ENCODE assay signal across 9 cellular contexts in the genomic region with DNA sequence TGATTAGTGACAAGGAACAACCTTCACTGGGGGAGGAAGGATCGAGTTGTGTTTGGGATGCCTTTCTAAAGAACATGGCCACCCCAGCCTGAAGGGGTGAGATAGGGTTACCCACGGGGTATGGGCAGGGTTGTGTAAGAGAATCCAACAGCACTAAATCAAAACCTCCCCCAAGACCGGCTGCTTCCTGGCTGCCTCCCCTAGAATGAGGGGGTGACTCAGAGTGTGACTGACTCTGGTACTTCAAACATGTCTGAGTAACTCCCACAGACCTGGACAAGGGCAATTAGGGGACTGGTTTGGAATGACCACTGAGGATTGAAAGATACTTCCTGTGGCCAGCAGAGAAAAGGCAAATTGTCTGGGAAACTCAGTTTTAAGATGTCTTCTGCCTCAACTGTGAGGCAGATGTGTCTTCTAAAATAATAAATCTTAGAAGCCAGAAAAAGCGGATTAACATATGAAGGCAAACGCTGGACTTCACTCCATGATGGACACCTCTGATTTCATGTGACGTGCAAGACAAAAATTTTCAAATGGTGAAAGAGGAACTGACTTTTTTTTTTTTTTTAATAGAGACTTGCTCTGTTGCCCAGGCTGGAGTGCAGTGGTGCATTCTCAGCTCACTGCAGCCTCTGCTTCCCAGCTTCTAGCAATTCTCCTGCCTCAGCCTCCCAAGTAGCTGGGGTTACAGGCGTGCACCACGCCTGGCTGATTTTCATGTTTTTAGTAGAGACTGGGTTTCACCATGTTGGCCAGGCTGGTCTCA. TPM values are rescaled to one million over a fixed set of nuclear protein-coding genes. Genes with fewer than 3 reads are reported as not detected.
DNase-seq lines count a peak whose midpoint lies in the region; ATAC-seq and TF ChIP-seq lines count a peak whose summit lies in the region.
"Had no signal": no experiment of that assay in that cellular context is flagged by ENCODE, and none has a peak within 500 bp of the region (broad histone marks: within the 10 kb centered on the region; RNA-seq: fewer than 3 reads in every experiment).

No MANE protein-coding gene starts in this region.

- TF ChIP-seq CTCF in AG10803 (conservative IDR thresholded peaks at IDR 0.05; ENCODE audit: low read length) (no peak), Caco-2 (IDR thresholded peaks at IDR 0.05; ENCODE audit: insufficient read depth in 1 of 2, low read depth in 1 of 2, low read length in 1 of 2, severe bottlenecking in 1 of 2, unreplicated experiment in 1 of 2) (no peak)

- H3K27ac Mint-ChIP-seq in Caco-2 (ENCODE audit: unreplicated experiment), result no peak overlapping the region

- BruUV-seq in Caco-2 (replicated peaks; lab: Mats Ljungman, UMichigan), result no TSS peak

- ATAC-seq in GM21723 (IDR thresholded peaks at IDR 0.05; ENCODE audit: unreplicated experiment), result peak; percentile 50

- no peaks in the 10 kb centered on the region for H3K9me3 ChIP-seq in Caco-2
- H3K9me3 ChIP-seq: tibial artery had no signal

- intact Hi-C loops in Caco-2 (cut with micrococcal nuclease; ENCODE audit: unreplicated experiment), result no loop called here

- H3K36me3 ChIP-seq in Caco-2 (ENCODE audit: control insufficient read depth, insufficient read depth, low read length), result no peaks in the 10 kb centered on the region; the same call in 1 of the 2 replicates
- H3K36me3 ChIP-seq: tibial artery had no signal

- H3K36me3 Mint-ChIP-seq in Caco-2 (ENCODE audit: insufficient read depth, unreplicated experiment), result no peaks in the 10 kb centered on the region

- H3K27me3 ChIP-seq in Caco-2 (replicated peaks; ENCODE audit: control insufficient read depth, insufficient read depth, low read length), result no peaks in the 10 kb centered on the region
- H3K27me3 ChIP-seq: tibial artery had no signal

- no peaks in the 10 kb centered on the region for H3K27me3 Mint-ChIP-seq in Caco-2 (ENCODE audit: insufficient read depth, unreplicated experiment)

- POLR2A ChIA-PET in Caco-2 (lab: Charles Lee), result no interaction called here

- H3K4me3 ChIP-seq in AG10803 (ENCODE audit: low read length) (no peak overlapping the region), Caco-2 (ENCODE audit: low read depth, low read length) (no peak overlapping the region)
- H3K4me3 ChIP-seq: tibial artery had no signal

- no peaks in the 10 kb centered on the region for H3K9me3 Mint-ChIP-seq in Caco-2 (ENCODE audit: unreplicated experiment)

- CTCF ChIA-PET in Caco-2 (lab: Charles Lee), result no interaction called here

- no peak overlapping the region for H3K4me3 Mint-ChIP-seq in Caco-2 (ENCODE audit: unreplicated experiment)

- H3K4me1 Mint-ChIP-seq in Caco-2 (ENCODE audit: low read depth, unreplicated experiment), result peaks cover 26% of the 10 kb centered on the region

- H3K4me1 ChIP-seq in Caco-2, result peaks cover 33% of the 10 kb centered on the region

- DNase-seq in AG10803 (ENCODE audit: low read depth) (peak; percentile 96), OCI-M1 (lab: John Stamatoyannopoulos, UW) (peak; percentile 25), glomerular visceral epithelial cell (ENCODE audit: extremely low spot score) (peak; percentile 89), NCI-H1436 treated with DMSO at 0.1 percent for 48 hours (lab: John Stamatoyannopoulos, UW) (no peak), GOT3 (lab: John Stamatoyannopoulos, UW) (no peak), Caco-2 (no peak)
- DNase-seq in activated naive CD4-positive, alpha-beta T cell (lab: John Stamatoyannopoulos, UW), result no peak
- DNase-seq: tibial artery had no signal

RNA-seq across cellular contexts. Expression of a gene that starts 6.8 kb away (rescaled TPM):
- total RNA-seq in Caco-2 (2022), result 103 and 108 TPM in 2 replicates

RNA-seq across cellular contexts. Expression of a gene that starts 44.8 kb away (rescaled TPM):
- total RNA-seq in Caco-2 (2022), result 130 and 145 TPM in 2 replicates

Comparison
In these comparisons a context has a peak if more than half of its experiments do, and no peak if none do; other contexts are left out.
1. DNase-seq: peak in AG10803 (single experiment), OCI-M1 (single experiment) and glomerular visceral epithelial cell (single experiment); none in NCI-H1436 treated with DMSO at 0.1 percent for 48 hours (single experiment), activated naive CD4-positive, alpha-beta T cell (0 of 4), GOT3 (single experiment) and Caco-2 (0 of 2).